Comparison of ENCODE assay signal across 28 cellular contexts in genomic region chr9:120863833-120864232, GRCh38. TPM values are rescaled to one million over a fixed set of nuclear protein-coding genes. Genes with fewer than 3 reads are reported as not detected.
DNase-seq lines count a peak whose midpoint lies in the region; ATAC-seq and TF ChIP-seq lines count a peak whose summit lies in the region.
"Had no signal": no experiment of that assay in that cellular context is flagged by ENCODE, and none has a peak within 500 bp of the region (broad histone marks: within the 10 kb centered on the region; RNA-seq: fewer than 3 reads in every experiment).

No MANE protein-coding gene starts in this region.

- H3K36me3 ChIP-seq in OCI-LY3 (replicated peaks; ENCODE audit: low read depth, low read length) (peaks cover 72% of the 10 kb centered on the region), endodermal cell (ENCODE audit: control insufficient read depth, insufficient read depth, low read length) (peaks cover 17% of the 10 kb centered on the region)

- H3K9ac ChIP-seq in OCI-LY3 (ENCODE audit: low read length) (no peak overlapping the region), endodermal cell (ENCODE audit: extremely low read depth, low read length, poor library complexity, severe bottlenecking) (no peak overlapping the region)

- H3K27me3 Mint-ChIP-seq in endodermal cell (ENCODE audit: insufficient read depth): no peaks in the 10 kb centered on the region
- H3K27me3 Mint-ChIP-seq: activated naive CD4-positive, alpha-beta T cell treated with anti-CD3 and anti-CD28 coated beads, Interleukin-2, amount 10 ng/mL, durations not matched to agents 7 days and 5 days; stimulated activated naive B cell treated with anti-CD40 and anti-IgM and Interleukin-4, amounts not matched to agents 10 μg/mL and 1 μg/mL and 100 μg/mL, for 72 hours had no signal

- no peaks in the 10 kb centered on the region for H3K9me3 Mint-ChIP-seq in endodermal cell
- H3K9me3 Mint-ChIP-seq: activated naive CD4-positive, alpha-beta T cell treated with anti-CD3 and anti-CD28 coated beads, Interleukin-2, amount 10 ng/mL, durations not matched to agents 7 days and 5 days; nephron; stimulated activated naive B cell treated with anti-CD40 and anti-IgM and Interleukin-4, amounts not matched to agents 10 μg/mL and 1 μg/mL and 100 μg/mL, for 72 hours; T-helper 2 cell treated with Interferon-gamma antibody and Interleukin-4, amounts not matched to agents 5 μg/mL and 100 μg/mL, for 36 hours had no signal

- H3K79me2 ChIP-seq in OCI-LY3 (ENCODE audit: low read length): no peaks in the 10 kb centered on the region

- ATAC-seq in HG03354 (IDR thresholded peaks at IDR 0.05; ENCODE audit: poor library complexity, severe bottlenecking, unreplicated experiment): no peak
- no peak for ATAC-seq in GM21526 (IDR thresholded peaks at IDR 0.05; ENCODE audit: low FRiP score, unreplicated experiment)
- ATAC-seq: stimulated activated naive B cell treated with anti-CD40 and anti-IgM and Interleukin-4, amounts not matched to agents 10 μg/mL and 1 μg/mL and 100 μg/mL, for 72 hours had no signal

- TF ChIP-seq CTCF in GM12864 (IDR thresholded peaks at IDR 0.05; ENCODE audit: low read depth, low read length, missing control alignments): peak; percentile 9
- peak; percentile 9; the same call in 1 of the 2 replicates for TF ChIP-seq CTCF in OCI-LY3 (IDR thresholded peaks at IDR 0.05; ENCODE audit: low read depth, low read length)
- peak; percentile 71 for TF ChIP-seq CTCF in endodermal cell (conservative IDR thresholded peaks at IDR 0.05)

- H3K4me3 ChIP-seq in GM12864 (ENCODE audit: low read depth, low read length) (no peak overlapping the region), OCI-LY3 (ENCODE audit: low read length) (no peak overlapping the region), endodermal cell (ENCODE audit: low read length) (no peak overlapping the region)
- H3K4me3 ChIP-seq: Peyer's patch had no signal

- H3K4me2 ChIP-seq in OCI-LY3 (ENCODE audit: low read length): no peak overlapping the region

- DNase-seq in DMS53 (lab: John Stamatoyannopoulos, UW): peak; percentile 18
- DNase-seq in DMS53 treated with DMSO at 0.1 percent for 48 hours (lab: John Stamatoyannopoulos, UW; ENCODE audit: unreplicated experiment): no peak
- DNase-seq in GM12864 (ENCODE audit: low read depth): no peak
- peak; percentile 71 for DNase-seq in endodermal cell
- no peak for DNase-seq in COLO829 (ENCODE audit: low spot score)
- DNase-seq: 8988T; activated CD4-positive, alpha-beta T cell treated with anti-CD3 and anti-CD28 coated beads for 48 hours; activated naive CD4-positive, alpha-beta T cell treated with anti-CD3 and anti-CD28 coated beads, Interleukin-2, amount 10 ng/mL, durations not matched to agents 7 days and 5 days; activated T-cell treated with anti-CD3 and anti-CD28 coated beads, Interleukin-2, amount 50 U/mL, for 48 hours; DND-41; Karpas-422; mammary epithelial cell; NCI-H1417 treated with DMSO at 0.1 percent for 48 hours; NCI-H2029 treated with DMSO at 0.1 percent for 48 hours; NCI-H2227 treated with DMSO at 0.1 percent for 48 hours; NCI-H526 treated with DMSO at 0.1 percent for 48 hours; Peyer's patch; SIG-M5; stimulated activated naive B cell treated with anti-CD40 and anti-IgM and Interleukin-4, amounts not matched to agents 10 μg/mL and 1 μg/mL and 100 μg/mL, for 72 hours; substantia nigra; trophoblast cell had no signal

- H3K4me1 Mint-ChIP-seq in endodermal cell: no peaks in the 10 kb centered on the region

- H4K20me1 ChIP-seq in OCI-LY3 (ENCODE audit: insufficient read depth, low read length): no peaks in the 10 kb centered on the region

- peaks cover 2% of the 10 kb centered on the region for H3K36me3 Mint-ChIP-seq in endodermal cell (ENCODE audit: low read depth)

- H3K4me1 ChIP-seq in OCI-LY3 (ENCODE audit: low read length) (peaks cover 7% of the 10 kb centered on the region), endodermal cell (ENCODE audit: control insufficient read depth, insufficient read depth, low read length) (no peaks in the 10 kb centered on the region)

- 91 to 93% methylated on average over 3 to 7 of the region's 7 CpGs for WGBS in endodermal cell (ENCODE audit: insufficient coverage in 1 of 2, insufficient read length in 1 of 2), 2 experiments

- H3K27me3 ChIP-seq in OCI-LY3 (ENCODE audit: low read depth, low read length) (no peaks in the 10 kb centered on the region), endodermal cell (ENCODE audit: control insufficient read depth, insufficient read depth, low read length, poor library complexity, severe bottlenecking) (no peaks in the 10 kb centered on the region)
- H3K27me3 ChIP-seq: Peyer's patch had no signal

- no peak overlapping the region for H3K27ac Mint-ChIP-seq in endodermal cell
- H3K27ac Mint-ChIP-seq: stimulated activated naive B cell treated with anti-CD40 and anti-IgM and Interleukin-4, amounts not matched to agents 10 μg/mL and 1 μg/mL and 100 μg/mL, for 72 hours had no signal

- H3K27ac ChIP-seq in OCI-LY3 (ENCODE audit: low read length): no peak overlapping the region
- H3K27ac ChIP-seq in endodermal cell (ENCODE audit: low read depth, low read length): no peak overlapping the region
- H3K27ac ChIP-seq: C4-2B, Peyer's patch had no signal

- H2AFZ ChIP-seq in OCI-LY3 (ENCODE audit: low read depth, low read length): no peak overlapping the region

- H3K9me3 ChIP-seq in OCI-LY3 (ENCODE audit: insufficient read depth, low read length): no peaks in the 10 kb centered on the region
- H3K9me3 ChIP-seq in endodermal cell (ENCODE audit: control insufficient read depth, low read length): no peaks in the 10 kb centered on the region
- H3K9me3 ChIP-seq: Caco-2, Peyer's patch had no signal

- H3K4me3 Mint-ChIP-seq in endodermal cell: no peak overlapping the region
- H3K4me3 Mint-ChIP-seq: activated naive CD4-positive, alpha-beta T cell treated with anti-CD3 and anti-CD28 coated beads, Interleukin-2, amount 10 ng/mL, durations not matched to agents 7 days and 5 days; nephron; stimulated activated naive B cell treated with anti-CD40 and anti-IgM and Interleukin-4, amounts not matched to agents 10 μg/mL and 1 μg/mL and 100 μg/mL, for 72 hours; T-helper 2 cell treated with Interferon-gamma antibody and Interleukin-4, amounts not matched to agents 5 μg/mL and 100 μg/mL, for 36 hours had no signal

RNA-seq across cellular contexts. Expression of gene PHF19, which starts 13.2 kb away (rescaled TPM):
- total RNA-seq in endodermal cell: 10 to 100 TPM; 17.9 to 21.9 TPM
- 30.5 TPM for polyA plus RNA-seq in endodermal cell (2013, experiment 1 of 2)
- polyA plus RNA-seq in endodermal cell (2013, experiment 2 of 2): 27.9 TPM

RNA-seq across cellular contexts. Expression of gene PSMD5, which starts 21.1 kb away (rescaled TPM):
- total RNA-seq in endodermal cell: 10 to 100 TPM; 21.8 to 52.7 TPM
- polyA plus RNA-seq in endodermal cell (2013, experiment 1 of 2): 29.3 TPM
- polyA plus RNA-seq in endodermal cell (2013, experiment 2 of 2): 28.7 TPM

Comparison
In these comparisons a context has a peak if more than half of its experiments do, and no peak if none do; other contexts are left out.
1. DNase-seq: peak in DMS53 (single experiment) and endodermal cell (single experiment); none in DMS53 treated with DMSO at 0.1 percent for 48 hours (single experiment), GM12864 (single experiment) and COLO829 (single experiment).
2. CTCF ChIP-seq: peak in every context shown above with its lines; median percentile 71 in endodermal cell; 9 in GM12864; 9 in OCI-LY3.